9 cellular contexts compared by ENCODE assay signal in genomic region chr6:110053395-110054240, GRCh38.
DNase-seq lines count a peak whose midpoint lies in the region; FAIRE-seq and TF ChIP-seq lines count a peak whose summit lies in the region.
"Had no signal": no experiment of that assay in that cellular context is flagged by ENCODE, and none has a peak within 500 bp of the region (broad histone marks: within the 10 kb centered on the region; RNA-seq: fewer than 3 reads in every experiment).

No MANE protein-coding gene starts in this region.

- H3K9me3 Mint-ChIP-seq in brain (peaks cover 0 to 2% (median 0%) of the 10 kb centered on the region in 5 experiments), glutamatergic neuron (ENCODE audit: unreplicated experiment) (no peaks in the 10 kb centered on the region)
- H3K9me3 Mint-ChIP-seq: stimulated activated naive CD8-positive, alpha-beta T cell treated with anti-CD3 and anti-CD28 coated beads, Interleukin-15, Interleukin-2, amounts not matched to agents 100 ng/mL and 50 ng/mL, for 24 hours had no signal

- no peaks in the 10 kb centered on the region for H3K4me1 ChIP-seq in thyroid gland

- H3K4me1 Mint-ChIP-seq in brain (peaks cover 12% of the 10 kb centered on the region), glutamatergic neuron (ENCODE audit: low read depth, unreplicated experiment) (no peaks in the 10 kb centered on the region)

- H3K27ac ChIP-seq in thyroid gland: no peak overlapping the region

- peak; percentile 89 for FAIRE-seq in A204.1 (lab: Jason Lieb, UNC)

- H3K27me3 ChIP-seq in thyroid gland: no peaks in the 10 kb centered on the region

- H3K4me3 ChIP-seq in GM12865 (ENCODE audit: low read depth, low read length) (no peak overlapping the region), thyroid gland (replicated peaks in 1 of 3) (no peak overlapping the region)

- H3K27me3 Mint-ChIP-seq in brain (peaks cover 8% of the 10 kb centered on the region), glutamatergic neuron (ENCODE audit: unreplicated experiment) (peaks cover 3% of the 10 kb centered on the region)
- H3K27me3 Mint-ChIP-seq: stimulated activated naive CD8-positive, alpha-beta T cell treated with anti-CD3 and anti-CD28 coated beads, Interleukin-15, Interleukin-2, amounts not matched to agents 100 ng/mL and 50 ng/mL, for 24 hours had no signal

- peak; percentile 45 for DNase-seq in GM12865 (ENCODE audit: low read depth)
- peak; percentile 66 for DNase-seq in NCI-H2171 treated with DMSO at 0.1 percent for 48 hours (lab: John Stamatoyannopoulos, UW)
- DNase-seq in iris pigment epithelial cell (ENCODE audit: low read depth): peak; percentile 61
- DNase-seq in thyroid gland: peak; percentile 10 to 34
- no peak for DNase-seq in activated T-cell treated with anti-CD3 and anti-CD28 coated beads, Interleukin-2, amount 50 U/mL, for 1 hour
- DNase-seq in glutamatergic neuron: no peak

- H3K9me3 ChIP-seq in thyroid gland: no peaks in the 10 kb centered on the region

- H3K4me3 Mint-ChIP-seq in brain: peak overlapping the region in 1 of 5 experiments; percentile 26
- no peak overlapping the region for H3K4me3 Mint-ChIP-seq in glutamatergic neuron (ENCODE audit: unreplicated experiment)
- H3K4me3 Mint-ChIP-seq: stimulated activated naive CD8-positive, alpha-beta T cell treated with anti-CD3 and anti-CD28 coated beads, Interleukin-15, Interleukin-2, amounts not matched to agents 100 ng/mL and 50 ng/mL, for 24 hours had no signal

- whole genome bisulfite sequencing in thyroid gland, 2 donors: 3 to 13% methylated on average over 5 of the region's 5 CpGs

- H3K36me3 Mint-ChIP-seq in brain (no peaks in the 10 kb centered on the region), glutamatergic neuron (ENCODE audit: unreplicated experiment) (no peaks in the 10 kb centered on the region)

- no peak for TF ChIP-seq POLR2A in thyroid gland (IDR thresholded peaks at IDR 0.05)

- TF ChIP-seq CTCF in GM12865 (IDR thresholded peaks at IDR 0.05; ENCODE audit: insufficient read depth, low read depth, low read length, missing control alignments) (peak; percentile 50), brain (conservative IDR thresholded peaks at IDR 0.05) (peak; percentile 74 to 76), thyroid gland (IDR thresholded peaks at IDR 0.05) (peak; percentile 20 to 73 (median 67)), glutamatergic neuron (IDR thresholded peaks at IDR 0.05; ENCODE audit: partially characterized antibody, unreplicated experiment) (no peak)

- intact Hi-C loops in thyroid gland (cut with DNase I): loop anchor here (5.0 kb wide), 1 partner anchor 351 kb away; no protein-coding TSS in a partner anchor

- H3K36me3 ChIP-seq in thyroid gland: no peaks in the 10 kb centered on the region

- peak overlapping the region in 1 of 5 experiments; percentile 15 for H3K27ac Mint-ChIP-seq in brain
- H3K27ac Mint-ChIP-seq in glutamatergic neuron (ENCODE audit: unreplicated experiment): no peak overlapping the region
- H3K27ac Mint-ChIP-seq: stimulated activated naive CD8-positive, alpha-beta T cell treated with anti-CD3 and anti-CD28 coated beads, Interleukin-15, Interleukin-2, amounts not matched to agents 100 ng/mL and 50 ng/mL, for 24 hours had no signal

Comparison
In these comparisons a context has a peak if more than half of its experiments do, and no peak if none do; other contexts are left out.
1. DNase-seq: peak in GM12865 (single experiment), NCI-H2171 treated with DMSO at 0.1 percent for 48 hours (single experiment), iris pigment epithelial cell (single experiment) and thyroid gland (2 of 2); none in activated T-cell treated with anti-CD3 and anti-CD28 coated beads, Interleukin-2, amount 50 U/mL, for 1 hour (single experiment) and glutamatergic neuron (single experiment).